In the genomic region with DNA sequence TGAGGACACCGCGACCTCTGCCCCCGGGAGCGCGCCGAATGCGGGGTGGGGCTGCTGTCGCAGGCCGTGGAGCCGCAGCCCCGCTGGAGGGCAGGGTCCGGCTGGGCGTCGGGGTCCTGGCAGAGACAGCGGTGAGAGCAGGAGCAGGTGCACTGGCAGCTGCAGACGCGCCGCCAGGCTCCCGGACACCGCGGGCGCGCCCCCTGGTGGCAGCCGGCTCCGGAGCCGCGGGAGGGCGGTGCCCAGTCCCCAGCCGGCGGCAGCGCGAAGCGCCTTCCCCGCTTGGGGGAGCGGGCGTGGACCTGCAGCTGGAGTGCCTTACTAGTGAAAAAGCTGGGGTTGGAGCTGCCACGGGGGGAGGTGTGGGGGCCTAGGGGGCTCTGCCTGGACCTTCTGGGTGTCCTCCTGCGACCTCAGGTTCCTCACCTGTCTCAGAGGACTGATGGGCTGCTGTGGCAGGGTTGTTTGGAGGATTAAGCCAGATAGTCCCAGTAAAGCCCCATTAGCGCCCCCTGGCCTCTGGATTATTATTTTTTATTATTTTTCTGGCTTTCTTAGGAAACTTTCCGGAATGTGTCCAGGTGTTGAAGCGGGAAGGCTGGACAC, we compare ENCODE assay signal across 8 cellular contexts.
A peak's percentile ranks its signal among the peaks of the same experiment; 100 is the strongest.
DNase-seq lines count a peak whose midpoint lies in the region; ATAC-seq lines count a peak whose summit lies in the region.

No MANE protein-coding gene starts in this region.

- DNase-seq in AG08395 (ENCODE audit: low spot score) (peak; percentile 48), NCI-H2227 (lab: John Stamatoyannopoulos, UW; ENCODE audit: unreplicated experiment) (peak; percentile 85), cortex of kidney (lab: John Stamatoyannopoulos, UW) (peak; percentile 9), left colon (peak; percentile 30 to 76)
- peak; percentile 65 to 67 for DNase-seq in activated CD4-positive, alpha-beta T cell treated with anti-CD3 and anti-CD28 coated beads, Interleukin-2, amount 50 U/mL, for 4 hours
- peak; percentile 60 to 79 for DNase-seq in stimulated activated CD4-positive, alpha-beta T cell treated with anti-CD3 and anti-CD28 coated beads, Interleukin-1b, Interleukin-23, amount 100 ng/mL, for 4 hours (ENCODE audit: low read depth in 2 of 2)

- ATAC-seq in GM18870 (IDR thresholded peaks at IDR 0.05; ENCODE audit: unreplicated experiment) (peak; percentile 55), HG03064 (IDR thresholded peaks at IDR 0.05; ENCODE audit: low read depth, unreplicated experiment) (peak; percentile 98), left colon (peak; percentile 99)

- intact Hi-C loops in left colon (cut with DNase I, micrococcal nuclease): loop anchor here in 1 of 2 donors (10.0 kb wide), 1 partner anchor 127 kb away; no protein-coding TSS in a partner anchor

Comparison
In these comparisons a context has a peak if more than half of its experiments do, and no peak if none do; other contexts are left out.
1. Peak in every context shown above with its lines: DNase-seq and ATAC-seq.
2. DNase-seq: peak in every context shown above with its lines; median percentile 85 in NCI-H2227; 70 in stimulated activated CD4-positive, alpha-beta T cell treated with anti-CD3 and anti-CD28 coated beads, Interleukin-1b, Interleukin-23, amount 100 ng/mL, for 4 hours; 66 in activated CD4-positive, alpha-beta T cell treated with anti-CD3 and anti-CD28 coated beads, Interleukin-2, amount 50 U/mL, for 4 hours; 53 in left colon; 48 in AG08395; 9 in cortex of kidney.